Comparison of ENCODE assay signal across 19 cellular contexts in genomic region chr2:41865263-41865662, GRCh38.
DNase-seq lines count a peak whose midpoint lies in the region; ATAC-seq, FAIRE-seq and TF ChIP-seq lines count a peak whose summit lies in the region.
"Had no signal": no experiment of that assay in that cellular context is flagged by ENCODE, and none has a peak within 500 bp of the region (broad histone marks: within the 10 kb centered on the region; RNA-seq: fewer than 3 reads in every experiment).

No MANE protein-coding gene starts in this region.

- ATAC-seq in HG02885 (IDR thresholded peaks at IDR 0.05; ENCODE audit: poor library complexity, unreplicated experiment), result no peak
- ATAC-seq: CD8-positive, alpha-beta T cell; GM12878; HCT116; HepG2 had no signal

- no peak for TF ChIP-seq POLR2A in H1 (IDR thresholded peaks at IDR 0.05; ENCODE audit: control extremely low read depth in 1 of 2, low read depth in 2 of 2, low read length in 2 of 2)

- H3K4me1 ChIP-seq in H1 (replicated peaks in 1 of 4; ENCODE audit: control insufficient read depth in 3 of 4, insufficient read depth in 4 of 4, low read length in 3 of 4) (peaks cover 5 to 13% (median 8%) of the 10 kb centered on the region in 4 experiments; a peak in 6 of 7 replicates), mesendoderm (ENCODE audit: control insufficient read depth, low read depth, low read length) (peaks cover 1% of the 10 kb centered on the region), trophoblast cell (ENCODE audit: control insufficient read depth in 1 of 2, insufficient read depth in 2 of 2, low read length in 2 of 2) (peaks cover 7 to 14% of the 10 kb centered on the region in 2 experiments)

- H3K9ac ChIP-seq in H1 (replicated peaks in 1 of 4; ENCODE audit: extremely low read depth in 1 of 4, low read depth in 3 of 4, low read length in 3 of 4), result no peak overlapping the region; a peak in 1 of 7 replicates
- no peak overlapping the region for H3K9ac ChIP-seq in mesendoderm (ENCODE audit: low read length)
- H3K9ac ChIP-seq in trophoblast cell (ENCODE audit: low read length), result no peak overlapping the region
- H3K9ac ChIP-seq: BLaER1 treated with 17β-estradiol and CSF1 and Interleukin-3, amounts not matched to agents 10 nM and 100 nM; GM23248 had no signal

- H3K56ac ChIP-seq in H1 (replicated peaks; ENCODE audit: insufficient read length, low read depth, low read length) (peak overlapping the region; percentile 19), mesendoderm (ENCODE audit: low read length) (no peak overlapping the region)

- TF ChIP-seq RAD21 in H1 (IDR thresholded peaks at IDR 0.05 in 1 of 2, conservative IDR thresholded peaks at IDR 0.05 in 1 of 2; ENCODE audit: low read depth in 2 of 2, low read length in 2 of 2), result no peak

- TF ChIP-seq EP300 in H1 (IDR thresholded peaks at IDR 0.05; ENCODE audit: borderline replicate concordance in 1 of 2, low read depth in 2 of 2, low read length in 2 of 2), result no peak

- H3K23ac ChIP-seq in H1 (ENCODE audit: insufficient read length) (no peak overlapping the region), mesendoderm (ENCODE audit: low read length) (no peak overlapping the region), trophoblast cell (ENCODE audit: low read length) (no peak overlapping the region)

- no peak overlapping the region; the same call in 1 of the 2 replicates for H3K18ac ChIP-seq in H1 (ENCODE audit: extremely low read depth, low read length)
- no peak overlapping the region for H3K18ac ChIP-seq in mesendoderm (ENCODE audit: low read length)
- H3K18ac ChIP-seq in trophoblast cell (ENCODE audit: low read length), result no peak overlapping the region

- H3K4me3 ChIP-seq in H1 (ENCODE audit: extremely low read depth in 1 of 4, insufficient read depth in 2 of 4, low read depth in 3 of 4, low read length in 4 of 4), result peak overlapping the region in 1 of 4 experiments; percentile 9; a peak in 1 of 8 replicates
- no peak overlapping the region for H3K4me3 ChIP-seq in mesendoderm (ENCODE audit: low read length)
- no peak overlapping the region for H3K4me3 ChIP-seq in trophoblast cell (ENCODE audit: low read depth, low read length)
- H3K4me3 ChIP-seq: BLaER1 treated with 17β-estradiol and CSF1 and Interleukin-3, amounts not matched to agents 10 nM and 100 nM; GM12878; GM23248 had no signal

- H4K5ac ChIP-seq in H1 (ENCODE audit: insufficient read length, low read depth, low read length) (no peak overlapping the region), mesendoderm (ENCODE audit: low read length) (no peak overlapping the region)

- no peak overlapping the region for H3K27ac ChIP-seq in H1 (ENCODE audit: low read depth, low read length)
- no peak overlapping the region for H3K27ac ChIP-seq in mesendoderm (ENCODE audit: low read depth, low read length)
- no peak overlapping the region for H3K27ac ChIP-seq in trophoblast cell (ENCODE audit: low read depth, low read length)
- H3K27ac ChIP-seq: BLaER1 treated with 17β-estradiol and CSF1 and Interleukin-3, amounts not matched to agents 10 nM and 100 nM; GM23248 had no signal

- H3K36me3 ChIP-seq in H1 (ENCODE audit: control insufficient read depth in 2 of 4, insufficient read depth in 4 of 4, low read length in 3 of 4) (no peaks in the 10 kb centered on the region), mesendoderm (ENCODE audit: control insufficient read depth, insufficient read depth, low read length) (no peaks in the 10 kb centered on the region), trophoblast cell (ENCODE audit: control insufficient read depth in 1 of 2, insufficient read depth in 2 of 2, low read length in 2 of 2) (no peaks in the 10 kb centered on the region)
- H3K36me3 ChIP-seq: BLaER1 treated with 17β-estradiol and CSF1 and Interleukin-3, amounts not matched to agents 10 nM and 100 nM had no signal

- H2BK12ac ChIP-seq in H1 (ENCODE audit: low read depth, low read length) (no peak overlapping the region), trophoblast cell (ENCODE audit: low read length) (peak overlapping the region; percentile 91)

- H3K79me2 ChIP-seq in H1 (ENCODE audit: control insufficient read depth in 1 of 2, insufficient read depth in 2 of 2, low read length in 2 of 2) (no peaks in the 10 kb centered on the region), mesendoderm (ENCODE audit: control insufficient read depth, insufficient read depth, low read length) (no peaks in the 10 kb centered on the region), trophoblast cell (ENCODE audit: control insufficient read depth, insufficient read depth, low read length, poor library complexity) (no peaks in the 10 kb centered on the region)

- H3K14ac ChIP-seq in H1 (ENCODE audit: insufficient read length), result no peak overlapping the region
- H3K14ac ChIP-seq in trophoblast cell (ENCODE audit: low read length), result peak overlapping the region; percentile 83

- H3K27me3 ChIP-seq in H1 (replicated peaks in 1 of 4; ENCODE audit: control insufficient read depth in 3 of 4, extremely low read depth in 1 of 4, insufficient read depth in 3 of 4, low read length in 3 of 4), result no peaks in the 10 kb centered on the region
- H3K27me3 ChIP-seq in mesendoderm (ENCODE audit: insufficient read depth, low read length, poor library complexity), result no peaks in the 10 kb centered on the region
- no peaks in the 10 kb centered on the region for H3K27me3 ChIP-seq in trophoblast cell (ENCODE audit: insufficient read depth, low read length)
- H3K27me3 ChIP-seq: BLaER1 treated with 17β-estradiol and CSF1 and Interleukin-3, amounts not matched to agents 10 nM and 100 nM had no signal

- peak overlapping the region; percentile 75 for H2BK20ac ChIP-seq in H1 (ENCODE audit: low read length)

- no peak overlapping the region for H4K91ac ChIP-seq in H1 (replicated peaks; ENCODE audit: insufficient read length, low read length)
- peak overlapping the region; percentile 66 for H4K91ac ChIP-seq in trophoblast cell (ENCODE audit: low read depth, low read length)

- H3K23me2 ChIP-seq in H1 (ENCODE audit: low read depth, low read length), result no peaks in the 10 kb centered on the region

- H4K12ac ChIP-seq in trophoblast cell (ENCODE audit: low read depth, low read length), result no peak overlapping the region

- H2BK15ac ChIP-seq in H1 (ENCODE audit: low read length) (no peak overlapping the region), mesendoderm (replicated peaks; ENCODE audit: low read depth) (no peak overlapping the region)

- no peaks in the 10 kb centered on the region for H4K20me1 ChIP-seq in H1 (replicated peaks in 1 of 2; ENCODE audit: control insufficient read depth in 1 of 2, insufficient read depth in 2 of 2, low read length in 2 of 2)

- H2AK5ac ChIP-seq in H1 (ENCODE audit: low read depth, low read length) (no peak overlapping the region), mesendoderm (ENCODE audit: low read length) (no peak overlapping the region), trophoblast cell (ENCODE audit: low read length) (no peak overlapping the region)

- H4K8ac ChIP-seq in H1 (ENCODE audit: extremely low read depth, insufficient read depth, low read length) (no peak overlapping the region), mesendoderm (ENCODE audit: low read depth, low read length) (no peak overlapping the region), trophoblast cell (ENCODE audit: low read depth, low read length) (no peak overlapping the region)

- FAIRE-seq in H1 (lab: Jason Lieb, UNC), result no peak
- FAIRE-seq: GM12878, HepG2 had no signal

- H3K79me1 ChIP-seq in H1 (ENCODE audit: low read depth, low read length) (no peaks in the 10 kb centered on the region), mesendoderm (ENCODE audit: low read length) (no peaks in the 10 kb centered on the region), trophoblast cell (ENCODE audit: low read length) (peaks cover 8% of the 10 kb centered on the region)

- no peak for TF ChIP-seq CTCF in H1 (IDR thresholded peaks at IDR 0.05; ENCODE audit: control extremely low read depth in 1 of 3, insufficient read depth in 1 of 3, low read depth in 1 of 3, low read length in 3 of 3)

- H2AFZ ChIP-seq in H1 (ENCODE audit: low read length), result peak overlapping the region; percentile 72
- H2AFZ ChIP-seq in trophoblast cell (ENCODE audit: insufficient read depth, low read length, poor library complexity), result peak overlapping the region; percentile 73
- H2AFZ ChIP-seq: GM23248 had no signal

- H3K9me3 ChIP-seq in H1 (ENCODE audit: insufficient read depth in 2 of 2, low read depth in 1 of 2, low read length in 1 of 2) (no peaks in the 10 kb centered on the region), trophoblast cell (ENCODE audit: insufficient read depth, low read depth, low read length) (no peaks in the 10 kb centered on the region)
- H3K9me3 ChIP-seq: BLaER1 treated with 17β-estradiol and CSF1 and Interleukin-3, amounts not matched to agents 10 nM and 100 nM had no signal

- DNase-seq in NCI-H748 (lab: John Stamatoyannopoulos, UW; ENCODE audit: unreplicated experiment) (peak; percentile 14), NCI-H748 treated with DMSO at 0.1 percent for 48 hours (lab: John Stamatoyannopoulos, UW) (no peak), H1 (ENCODE audit: low read depth in 1 of 2, low spot score in 2 of 2) (no peak), mesendoderm (peak; percentile 31), trophoblast cell (peak; percentile 2 to 43), T1000 (lab: John Stamatoyannopoulos, UW) (no peak)
- no peak for DNase-seq in effector CD4-positive, alpha-beta T cell
- DNase-seq: CD8-positive, alpha-beta T cell; DMS 273 treated with DMSO at 0.1 percent for 48 hours; DMS79 treated with DMSO at 0.1 percent for 48 hours; GM23248; H7; HFFc6; KBM-7 had no signal

- H2BK120ac ChIP-seq in H1 (replicated peaks; ENCODE audit: low read depth, low read length) (no peak overlapping the region), mesendoderm (ENCODE audit: low read depth, low read length) (no peak overlapping the region), trophoblast cell (ENCODE audit: insufficient read depth, low read length, poor library complexity) (no peak overlapping the region)

- no peak overlapping the region for H3K4ac ChIP-seq in H1 (replicated peaks; ENCODE audit: insufficient read length, low read depth, low read length)
- H3K4ac ChIP-seq in mesendoderm (ENCODE audit: low read depth, low read length), result no peak overlapping the region
- peak overlapping the region; percentile 71 for H3K4ac ChIP-seq in trophoblast cell (ENCODE audit: low read depth, low read length)

- WGBS in H1 (ENCODE audit: extremely low coverage in 1 of 2, insufficient coverage in 1 of 2, insufficient read length in 1 of 2, insufficient replicate concordance in 2 of 2, low coverage in 1 of 2, low lambda C conversion rate in 2 of 2, missing lambda C conversion rate in 1 of 2), 2 experiments, result 61% methylated on average over 3 of the region's 3 CpGs; no CpG with 5 or more reads in 1 of the 2 experiments
- no CpG with 5 or more reads among the region's 3 CpGs for WGBS in mesendoderm (ENCODE audit: extremely low coverage, insufficient coverage, low lambda C conversion rate)
- no CpG with 5 or more reads among the region's 3 CpGs for WGBS in trophoblast cell (ENCODE audit: extremely low coverage, insufficient coverage, insufficient read length)

- peak overlapping the region; percentile 24 to 27; a peak in 2 of 4 replicates for H3K4me2 ChIP-seq in H1 (ENCODE audit: insufficient read depth in 1 of 2, low read depth in 2 of 2, low read length in 2 of 2)
- H3K4me2 ChIP-seq in mesendoderm (ENCODE audit: low read length), result no peak overlapping the region
- no peak overlapping the region for H3K4me2 ChIP-seq in trophoblast cell (ENCODE audit: low read length)
- H3K4me2 ChIP-seq: BLaER1 treated with 17β-estradiol and CSF1 and Interleukin-3, amounts not matched to agents 10 nM and 100 nM had no signal

- POLR2A ChIA-PET in H1 (lab: Charles Lee; ENCODE audit: partially characterized antibody), result no interaction called here

- CTCF ChIA-PET in H1 (lab: Charles Lee; ENCODE audit: partially characterized antibody), result interaction anchor here (0.6 to 20.1 kb wide), 7 partner anchors 8 to 368 kb away, joined by 3 to 890 read pairs (median 7); partner anchors contain the start of gene PKDCC

- H2BK5ac ChIP-seq in H1 (ENCODE audit: low read depth, low read length), result 0 out of 2 replicates have a peak overlapping the region, but pooled peaks have one; percentile 1
- H2BK5ac ChIP-seq in mesendoderm (ENCODE audit: low read length), result no peak overlapping the region
- H2BK5ac ChIP-seq in trophoblast cell (ENCODE audit: low read depth, low read length, poor library complexity), result peak overlapping the region; percentile 19

Comparison
In these comparisons a context has a peak if more than half of its experiments do, and no peak if none do; other contexts are left out.
1. DNase-seq: peak in NCI-H748 (single experiment), mesendoderm (single experiment) and trophoblast cell (2 of 2); none in NCI-H748 treated with DMSO at 0.1 percent for 48 hours (single experiment), H1 (0 of 2), T1000 (single experiment) and effector CD4-positive, alpha-beta T cell (single experiment).
2. H3K4me2 ChIP-seq: peak in H1 (2 of 2); none in mesendoderm (single experiment) and trophoblast cell (single experiment).